ENCODE assay signal across 30 cellular contexts in genomic region chr14:70943838-70944237, GRCh38. TPM values are rescaled to one million over a fixed set of nuclear protein-coding genes. Genes with fewer than 3 reads are reported as not detected.
DNase-seq lines count a peak whose midpoint lies in the region; ATAC-seq and TF ChIP-seq lines count a peak whose summit lies in the region.
"Had no signal": no experiment of that assay in that cellular context is flagged by ENCODE, and none has a peak within 500 bp of the region (broad histone marks: within the 10 kb centered on the region; RNA-seq: fewer than 3 reads in every experiment).

No MANE protein-coding gene starts in this region.

- no peaks in the 10 kb centered on the region for H3K27me3 ChIP-seq in mesendoderm (ENCODE audit: insufficient read depth, low read length, poor library complexity)
- H3K27me3 ChIP-seq: esophagus muscularis mucosa, hepatocyte, sigmoid colon had no signal

- H3K4me3 ChIP-seq in HEK293 (ENCODE audit: low read depth, low read length) (no peak overlapping the region), mesendoderm (ENCODE audit: low read length) (peak overlapping the region; percentile 7)
- H3K4me3 ChIP-seq: coronary artery, esophagus muscularis mucosa, hepatocyte, sigmoid colon had no signal

- no peaks in the 10 kb centered on the region for H3K27me3 Mint-ChIP-seq in activated T-helper 17 cell treated with anti-CD3 and anti-CD28 coated beads, Interleukin-2, amount 50 U/mL, for 72 hours
- H3K27me3 Mint-ChIP-seq in activated T-cell treated with anti-CD3 and anti-CD28 coated beads, Interleukin-2, amount 50 U/mL, for 72 hours (ENCODE audit: low read depth): no peaks in the 10 kb centered on the region
- H3K27me3 Mint-ChIP-seq: CD4-positive, alpha-beta T cell; memory B cell; stimulated activated naive B cell treated with anti-CD40 and anti-IgM and Interleukin-4, amounts not matched to agents 10 μg/mL and 1 μg/mL and 100 μg/mL, for 72 hours had no signal

- no peak overlapping the region for H3K9ac ChIP-seq in mesendoderm (ENCODE audit: low read length)
- H3K9ac ChIP-seq: KMS-11 had no signal

- no peak overlapping the region for H3K18ac ChIP-seq in mesendoderm (ENCODE audit: low read length)

- H2BK5ac ChIP-seq in mesendoderm (ENCODE audit: low read length): no peak overlapping the region

- H3K23ac ChIP-seq in mesendoderm (ENCODE audit: low read length): no peak overlapping the region

- H3K4me1 ChIP-seq in HEK293 (ENCODE audit: control insufficient read depth, insufficient read depth, low read length) (peaks cover 10% of the 10 kb centered on the region; the same call in 1 of the 2 replicates), mesendoderm (ENCODE audit: control insufficient read depth, low read depth, low read length) (no peaks in the 10 kb centered on the region)
- H3K4me1 ChIP-seq: esophagus muscularis mucosa, sigmoid colon had no signal

- WGBS in mesendoderm (ENCODE audit: extremely low coverage, insufficient coverage, low lambda C conversion rate): no CpG with 5 or more reads among the region's 1 CpG

- no peak for ATAC-seq in activated T-helper 17 cell treated with anti-CD3 and anti-CD28 coated beads, Interleukin-2, amount 50 U/mL, for 72 hours (replicated peaks)
- ATAC-seq in activated T-cell treated with anti-CD3 and anti-CD28 coated beads, Interleukin-2, amount 50 U/mL, for 72 hours (replicated peaks in 1 of 2): no peak
- no peak for ATAC-seq in HG02588 (IDR thresholded peaks at IDR 0.05; ENCODE audit: unreplicated experiment)
- ATAC-seq: left colon; stimulated activated naive B cell treated with anti-CD40 and anti-IgM and Interleukin-4, amounts not matched to agents 10 μg/mL and 1 μg/mL and 100 μg/mL, for 72 hours had no signal

- H3K4me2 ChIP-seq in mesendoderm (ENCODE audit: low read length): no peak overlapping the region
- H3K4me2 ChIP-seq: hepatocyte, KMS-11 had no signal

- H4K5ac ChIP-seq in mesendoderm (ENCODE audit: low read length): no peak overlapping the region

- H4K8ac ChIP-seq in mesendoderm (ENCODE audit: low read depth, low read length): no peak overlapping the region

- peaks cover 40% of the 10 kb centered on the region for H3K4me1 Mint-ChIP-seq in activated T-helper 17 cell treated with anti-CD3 and anti-CD28 coated beads, Interleukin-2, amount 50 U/mL, for 72 hours
- peaks cover 51% of the 10 kb centered on the region for H3K4me1 Mint-ChIP-seq in activated T-cell treated with anti-CD3 and anti-CD28 coated beads, Interleukin-2, amount 50 U/mL, for 72 hours (ENCODE audit: low read depth)
- H3K4me1 Mint-ChIP-seq: H9 had no signal

- TF ChIP-seq CTCF in HEK293 (tag by site-specific recombination; IDR thresholded peaks at IDR 0.05): no peak

- no peak overlapping the region for H3K27ac ChIP-seq in HEK293 (ENCODE audit: extremely low read depth, low read depth, low read length)
- H3K27ac ChIP-seq in mesendoderm (ENCODE audit: low read depth, low read length): no peak overlapping the region
- H3K27ac ChIP-seq: 22Rv1, coronary artery, esophagus muscularis mucosa, hepatocyte, KMS-11, RWPE1, sigmoid colon had no signal

- H3K4me3 Mint-ChIP-seq in activated T-helper 17 cell treated with anti-CD3 and anti-CD28 coated beads, Interleukin-2, amount 50 U/mL, for 72 hours: peak overlapping the region; percentile 67
- no peak overlapping the region for H3K4me3 Mint-ChIP-seq in activated T-cell treated with anti-CD3 and anti-CD28 coated beads, Interleukin-2, amount 50 U/mL, for 72 hours
- H3K4me3 Mint-ChIP-seq: CD4-positive, alpha-beta T cell; H9; memory B cell; stimulated activated naive B cell treated with anti-CD40 and anti-IgM and Interleukin-4, amounts not matched to agents 10 μg/mL and 1 μg/mL and 100 μg/mL, for 72 hours; T-helper 1 cell treated with Interleukin-12 subunit alpha and Interleukin-12 subunit beta and Interleukin-4 antibody, amounts not matched to agents 30 μg/mL and 1 μg/mL, for 36 hours had no signal

- H2BK120ac ChIP-seq in mesendoderm (ENCODE audit: low read depth, low read length): no peak overlapping the region

- H3K79me1 ChIP-seq in mesendoderm (ENCODE audit: low read length): peaks cover 17% of the 10 kb centered on the region

- H2BK15ac ChIP-seq in mesendoderm (replicated peaks; ENCODE audit: low read depth): no peak overlapping the region

- H3K4ac ChIP-seq in mesendoderm (ENCODE audit: low read depth, low read length): no peak overlapping the region

- H3K56ac ChIP-seq in mesendoderm (ENCODE audit: low read length): no peak overlapping the region

- peaks cover 4 to 24% of the 10 kb centered on the region in 2 experiments; a peak in 2 of 3 replicates for H3K36me3 ChIP-seq in HEK293 (ENCODE audit: control insufficient read depth in 2 of 2, insufficient read depth in 1 of 2, low read length in 2 of 2)
- H3K36me3 ChIP-seq in mesendoderm (ENCODE audit: control insufficient read depth, insufficient read depth, low read length): no peaks in the 10 kb centered on the region

- POLR2A ChIA-PET in HEK293 (lab: Yijun Ruan, JAX): interaction anchor here (0.6 kb wide), 1 partner anchor 9 kb away, joined by 3 read pairs; no protein-coding TSS in a partner anchor

- H3K36me3 Mint-ChIP-seq in activated T-helper 17 cell treated with anti-CD3 and anti-CD28 coated beads, Interleukin-2, amount 50 U/mL, for 72 hours (ENCODE audit: low read depth): peaks cover 66% of the 10 kb centered on the region
- peaks cover 52 to 75% of the 10 kb centered on the region in 2 donors for H3K36me3 Mint-ChIP-seq in activated T-cell treated with anti-CD3 and anti-CD28 coated beads, Interleukin-2, amount 50 U/mL, for 72 hours (ENCODE audit: insufficient read depth in 2 of 2)

- no peaks in the 10 kb centered on the region for H3K9me3 ChIP-seq in HEK293 (ENCODE audit: control insufficient read depth, insufficient read depth, low read depth, low read length)

- H3K79me2 ChIP-seq in mesendoderm (ENCODE audit: control insufficient read depth, insufficient read depth, low read length): peaks cover 15% of the 10 kb centered on the region

- H2AK5ac ChIP-seq in mesendoderm (ENCODE audit: low read length): no peak overlapping the region

- DNase-seq in DMS 273 (lab: John Stamatoyannopoulos, UW; ENCODE audit: unreplicated experiment): peak; percentile 19
- no peak for DNase-seq in DMS 273 treated with DMSO at 0.1 percent for 48 hours (lab: John Stamatoyannopoulos, UW)
- peak; percentile 44 for DNase-seq in mesendoderm
- no peak for DNase-seq in activated T-cell treated with anti-CD3 and anti-CD28 coated beads, Interleukin-2, amount 50 U/mL, for 72 hours
- no peak for DNase-seq in NCI-H2171 (lab: John Stamatoyannopoulos, UW)
- DNase-seq: activated naive CD4-positive, alpha-beta T cell treated with anti-CD3 and anti-CD28 coated beads, Interleukin-2, amount 50 U/mL, for 16 hours; activated T-cell treated with anti-CD3 and anti-CD28 coated beads, Interleukin-2, amount 50 U/mL, for 48 hours; aorta; CD4-positive, alpha-beta T cell; DMS153; foreskin melanocyte; H9; left colon; MM.1S; NCI-H1417 treated with DMSO at 0.1 percent for 48 hours; NCI-H82; sigmoid colon; stimulated activated CD4-positive, alpha-beta T cell treated with anti-CD3 and anti-CD28 coated beads, Interleukin-4, amount 100 ng/mL, for 4 hours; stimulated activated naive B cell treated with anti-CD40 and anti-IgM and Interleukin-4, amounts not matched to agents 10 μg/mL and 1 μg/mL and 100 μg/mL, for 72 hours had no signal

- peaks cover 15% of the 10 kb centered on the region for H3K9me3 Mint-ChIP-seq in activated T-helper 17 cell treated with anti-CD3 and anti-CD28 coated beads, Interleukin-2, amount 50 U/mL, for 72 hours
- peaks cover 20 to 31% of the 10 kb centered on the region in 2 donors for H3K9me3 Mint-ChIP-seq in activated T-cell treated with anti-CD3 and anti-CD28 coated beads, Interleukin-2, amount 50 U/mL, for 72 hours

- peak overlapping the region; percentile 75 for H3K27ac Mint-ChIP-seq in activated T-helper 17 cell treated with anti-CD3 and anti-CD28 coated beads, Interleukin-2, amount 50 U/mL, for 72 hours
- H3K27ac Mint-ChIP-seq in activated T-cell treated with anti-CD3 and anti-CD28 coated beads, Interleukin-2, amount 50 U/mL, for 72 hours: no peak overlapping the region
- H3K27ac Mint-ChIP-seq: H9; memory B cell; T-helper 1 cell treated with Interleukin-12 subunit alpha and Interleukin-12 subunit beta and Interleukin-4 antibody, amounts not matched to agents 30 μg/mL and 1 μg/mL, for 36 hours had no signal

- CTCF ChIA-PET in HEK293 (lab: Yijun Ruan, JAX): interaction anchor here (0.8 kb wide), 1 partner anchor 31 kb away, joined by 5 read pairs; no protein-coding TSS in a partner anchor

TF ChIP-seq in HEK293, 187 proteins besides CTCF, POLR2A, EP300 and RAD21:
- TF ChIP-seq ZNF37A (tag by site-specific recombination; IDR thresholded peaks at IDR 0.05) (no peak), TRIM28 (IDR thresholded peaks at IDR 0.05; ENCODE audit: borderline replicate concordance, low read length) (peak; percentile 92; the same call in 1 of the 2 replicates), ZNF561 (tag by site-specific recombination; IDR thresholded peaks at IDR 0.05; ENCODE audit: borderline replicate concordance) (no peak), SETDB1 (IDR thresholded peaks at IDR 0.05; ENCODE audit: insufficient read length, low read length) (peak; percentile 92)

RNA-seq across cellular contexts. Expression of gene PCNX1, which starts 36.6 kb away (rescaled TPM):
- total RNA-seq in activated T-helper 17 cell treated with anti-CD3 and anti-CD28 coated beads, Interleukin-2, amount 50 U/mL, for 72 hours: 10 to 100 TPM; 52.1 to 82.0 TPM
- 13.3 TPM for polyA plus RNA-seq in mesendoderm (2013, experiment 1 of 2)
- polyA plus RNA-seq in mesendoderm (2013, experiment 2 of 2): 13.2 TPM
- 10 to 100 TPM; 83.3 to 85.8 TPM for total RNA-seq in activated T-cell treated with anti-CD3 and anti-CD28 coated beads, Interleukin-2, amount 50 U/mL, for 72 hours

Comparison
In these comparisons a context has a peak if more than half of its experiments do, and no peak if none do; other contexts are left out.
1. DNase-seq: peak in DMS 273 (single experiment) and mesendoderm (single experiment); none in DMS 273 treated with DMSO at 0.1 percent for 48 hours (single experiment), activated T-cell treated with anti-CD3 and anti-CD28 coated beads, Interleukin-2, amount 50 U/mL, for 72 hours (0 of 2) and NCI-H2171 (single experiment).